In genomic region chr2:98826856-98827255, GRCh38 we compare ENCODE assay signal across 18 cellular contexts.
"Had no signal": no experiment of that assay in that cellular context is flagged by ENCODE, and none has a peak within 500 bp of the region (broad histone marks: within the 10 kb centered on the region; RNA-seq: fewer than 3 reads in every experiment).

No MANE protein-coding gene starts in this region.

- H3K9me3 ChIP-seq: left ventricle myocardium inferior, lower lobe of right lung, pancreas had no signal

- H3K27me3 ChIP-seq: pancreas had no signal

- DNase-seq: erythroblast; foreskin melanocyte; left cardiac atrium; left ventricle myocardium inferior; lower lobe of right lung; occipital lobe; pancreas; stimulated activated CD4-positive, alpha-beta T cell treated with anti-CD3 and anti-CD28 coated beads, Interleukin-2, amount 100 ng/mL, for 48 hours; stimulated activated naive CD4-positive, alpha-beta T cell treated with Interleukin-2 at 50 U/mL for 16 hours; trophoblast cell had no signal

- H3K27ac ChIP-seq: hepatocyte, left ventricle myocardium inferior, lower lobe of right lung, neural progenitor cell, pancreas had no signal

- H3K36me3 ChIP-seq: left ventricle myocardium inferior, lower lobe of right lung, neural progenitor cell, pancreas had no signal

- H3K27ac Mint-ChIP-seq: memory B cell; mesothelial cell of epicardium; natural killer cell treated with Interleukin-12 subunit alpha and Interleukin-12 subunit beta and Interleukin-15 and Interleukin-18, amount 100 ng/mL, for 72 hours; neural progenitor cell; progenitor cell of endocrine pancreas had no signal

- ATAC-seq: left cardiac atrium; lower lobe of right lung; natural killer cell treated with Interleukin-12 subunit alpha and Interleukin-12 subunit beta and Interleukin-15 and Interleukin-18, amount 100 ng/mL, for 72 hours; pancreas; right cardiac atrium had no signal

- H3K36me3 Mint-ChIP-seq: memory B cell; mesothelial cell of epicardium; natural killer cell treated with Interleukin-12 subunit alpha and Interleukin-12 subunit beta and Interleukin-15 and Interleukin-18, amount 100 ng/mL, for 72 hours had no signal

- H3K4me3 ChIP-seq: hepatocyte, left ventricle myocardium inferior, lower lobe of right lung, neural progenitor cell, pancreas, smooth muscle cell had no signal

- H3K4me1 ChIP-seq: neural progenitor cell, pancreas had no signal

- H3K4me3 Mint-ChIP-seq: memory B cell; mesothelial cell of epicardium; natural killer cell treated with Interleukin-12 subunit alpha and Interleukin-12 subunit beta and Interleukin-15 and Interleukin-18, amount 100 ng/mL, for 72 hours; neural progenitor cell had no signal

- H3K27me3 Mint-ChIP-seq: memory B cell had no signal

- H3K9me3 Mint-ChIP-seq: memory B cell; mesothelial cell of epicardium; natural killer cell treated with Interleukin-12 subunit alpha and Interleukin-12 subunit beta and Interleukin-15 and Interleukin-18, amount 100 ng/mL, for 72 hours had no signal
